7 cellular contexts compared by ENCODE assay signal in the genomic region with DNA sequence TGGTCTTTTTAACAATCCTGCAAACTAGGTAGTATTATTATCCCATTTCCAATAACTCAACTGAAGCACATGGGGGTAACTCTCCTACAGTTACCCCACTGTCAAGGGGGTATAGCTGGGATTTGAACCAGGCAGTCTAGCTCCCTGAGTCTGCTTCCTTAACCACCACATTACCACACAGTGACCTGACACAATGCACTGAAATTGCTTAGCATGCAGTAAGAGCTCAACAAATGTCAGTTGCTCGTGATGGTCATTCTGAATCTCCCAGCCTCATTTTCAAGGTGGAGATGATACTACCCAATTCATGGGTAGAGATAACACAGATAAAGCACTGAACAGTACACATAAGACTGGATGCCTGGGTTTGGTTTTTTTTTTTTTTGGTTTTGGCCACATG.
"Had no signal": no experiment of that assay in that cellular context is flagged by ENCODE, and none has a peak within 500 bp of the region (broad histone marks: within the 10 kb centered on the region; RNA-seq: fewer than 3 reads in every experiment).

No MANE protein-coding gene starts in this region.

- H3K27ac ChIP-seq: GM23248 had no signal

- H2AFZ ChIP-seq: GM23248 had no signal

- H3K27ac Mint-ChIP-seq: H9 had no signal

- H3K9ac ChIP-seq: GM23248 had no signal

- H3K4me3 ChIP-seq: GM23248 had no signal

- DNase-seq: GM23248, GOT3, H9, HCEC 1CT, Kasumi-1 had no signal

- H3K4me3 Mint-ChIP-seq: H9 had no signal

- FAIRE-seq: H54, HTR-8/SVneo had no signal
